Comparison of ENCODE assay signal across 1 cellular context in the genomic region with DNA sequence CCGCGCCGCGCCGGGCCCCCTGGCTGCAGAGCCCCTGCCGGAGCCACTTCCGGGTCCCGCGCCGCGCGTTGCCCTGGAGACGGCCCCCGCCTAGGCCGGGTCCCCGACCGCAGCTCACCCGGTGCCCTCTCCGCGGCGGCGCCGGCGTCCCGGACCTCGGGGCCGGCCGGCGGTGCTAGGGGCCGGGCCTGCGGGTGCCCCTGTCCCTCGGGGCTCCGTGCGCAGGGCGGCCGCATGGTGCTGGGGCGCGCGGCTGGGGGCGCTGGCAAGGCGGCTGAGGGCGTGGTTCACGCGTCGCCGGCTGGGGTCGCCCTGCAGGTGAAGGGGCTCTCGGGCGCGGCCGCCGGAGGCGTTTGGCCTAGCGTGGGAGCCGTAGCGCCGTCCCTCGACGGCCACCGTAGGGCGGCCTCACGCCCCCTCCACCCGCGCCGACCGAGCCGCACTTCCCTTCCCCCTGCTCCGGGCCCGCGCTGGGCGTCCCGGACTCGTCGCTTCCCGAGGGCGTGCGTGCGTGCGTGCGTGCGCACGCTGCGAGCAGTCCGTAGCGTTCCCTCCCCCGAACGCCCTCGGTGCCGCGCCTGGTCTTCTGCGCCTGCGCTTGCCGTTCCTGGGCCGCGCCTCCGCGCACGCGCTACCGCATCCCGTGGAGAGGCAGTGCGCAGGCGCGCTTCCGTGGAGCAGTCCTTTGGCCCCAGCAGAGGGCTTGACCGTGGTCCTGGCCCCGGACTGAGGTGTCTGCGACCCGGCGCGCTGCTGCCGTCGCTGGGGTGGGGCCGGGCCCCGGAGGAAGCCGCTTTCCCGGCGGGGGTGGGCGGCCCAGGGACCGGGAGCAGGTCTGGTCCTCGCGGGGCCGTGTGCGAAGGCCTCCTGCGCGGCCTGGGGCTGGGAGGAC.
TF ChIP-seq lines count a peak whose summit lies in the region.

A gene with protein sequence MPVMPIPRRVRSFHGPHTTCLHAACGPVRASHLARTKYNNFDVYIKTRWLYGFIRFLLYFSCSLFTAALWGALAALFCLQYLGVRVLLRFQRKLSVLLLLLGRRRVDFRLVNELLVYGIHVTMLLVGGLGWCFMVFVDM (minus strand): TSS at position 509 of the 892 bp plus-strand sequence. CDS start 1,975 bp downstream, outside the sequence.

TF ChIP-seq in K562, 482 proteins besides CTCF, POLR2A, EP300 and RAD21 (continued from another document and continues in another):
- TF ChIP-seq, protein P1, sequence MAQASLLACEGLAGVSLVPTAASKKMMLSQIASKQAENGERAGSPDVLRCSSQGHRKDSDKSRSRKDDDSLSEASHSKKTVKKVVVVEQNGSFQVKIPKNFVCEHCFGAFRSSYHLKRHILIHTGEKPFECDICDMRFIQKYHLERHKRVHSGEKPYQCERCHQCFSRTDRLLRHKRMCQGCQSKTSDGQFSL (CRISPR knock-in tag; IDR thresholded peaks at IDR 0.05) = 0 out of 2 replicates have a peak, but pooled peaks have one; percentile 34
- TF ChIP-seq, protein P1 (tag; IDR thresholded peaks at IDR 0.05) = 0 out of 4 replicates have a peak, but pooled peaks of 1 of the 2 experiments have one; percentile 29
- TF ChIP-seq, protein P2, sequence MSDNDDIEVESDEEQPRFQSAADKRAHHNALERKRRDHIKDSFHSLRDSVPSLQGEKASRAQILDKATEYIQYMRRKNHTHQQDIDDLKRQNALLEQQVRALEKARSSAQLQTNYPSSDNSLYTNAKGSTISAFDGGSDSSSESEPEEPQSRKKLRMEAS (CRISPR knock-in tag; IDR thresholded peaks at IDR 0.05) = peak; percentile 91
- TF ChIP-seq CAMTA2 (CRISPR knock-in tag; conservative IDR thresholded peaks at IDR 0.05) (no peak), NONO (IDR thresholded peaks at IDR 0.05; ENCODE audit: low read depth in 2 of 2, low read length in 1 of 2) (peak in 1 of 2 experiments; percentile 70; a peak in 3 of 4 replicates), RBBP5 (IDR thresholded peaks at IDR 0.05; ENCODE audit: borderline replicate concordance, insufficient read depth, low read length, poor library complexity, severe bottlenecking) (peak; percentile 73), CCNT2 (IDR thresholded peaks at IDR 0.05; ENCODE audit: borderline replicate concordance, extremely low read depth, insufficient read length, low read depth, low read length) (peak; percentile 86), ZKSCAN3 (CRISPR knock-in tag; IDR thresholded peaks at IDR 0.05) (no peak), SIX5 (IDR thresholded peaks at IDR 0.05; ENCODE audit: borderline replicate concordance in 1 of 2, insufficient read depth in 1 of 2, low read depth in 1 of 2, low read length in 2 of 2) (0 out of 4 replicates have a peak, but pooled peaks of 1 of the 2 experiments have one; percentile 5), JUN (IDR thresholded peaks at IDR 0.05; ENCODE audit: borderline replicate concordance, low read depth, low read length) (no peak; the same call in 1 of the 2 replicates), JUN (CRISPR knock-in tag; IDR thresholded peaks at IDR 0.05; ENCODE audit: borderline replicate concordance) (0 out of 2 replicates have a peak, but pooled peaks have one; percentile 41), NR3C1 (CRISPR knock-in tag; IDR thresholded peaks at IDR 0.05) (no peak), ZNF143 (CRISPR knock-in tag; IDR thresholded peaks at IDR 0.05) (no peak), C11orf30 (IDR thresholded peaks at IDR 0.05; ENCODE audit: low read depth) (peak; percentile 44; the same call in 1 of the 2 replicates), HDGF (IDR thresholded peaks at IDR 0.05) (no peak), NR4A1 (CRISPR knock-in tag; IDR thresholded peaks at IDR 0.05) (no peak; the same call in 1 of the 2 replicates), NR4A1 (tag; IDR thresholded peaks at IDR 0.05) (peak; percentile 56; the same call in 1 of the 2 replicates), CBX5 (IDR thresholded peaks at IDR 0.05; ENCODE audit: borderline replicate concordance, low read depth) (no peak), TARDBP (IDR thresholded peaks at IDR 0.05) (peak; percentile 30; the same call in 1 of the 2 replicates), POLR2B (IDR thresholded peaks at IDR 0.05; ENCODE audit: low read depth, partially characterized antibody) (peak; percentile 97), SP1 (CRISPR knock-in tag; IDR thresholded peaks at IDR 0.05) (peak; percentile 81), NR2C2 (CRISPR knock-in tag; IDR thresholded peaks at IDR 0.05) (no peak; the same call in 1 of the 2 replicates), NR2C2 (tag; IDR thresholded peaks at IDR 0.05) (peak; percentile 88), MEIS2 (IDR thresholded peaks at IDR 0.05; ENCODE audit: partially characterized antibody) (peak; percentile 99)
- TF ChIP-seq, protein P3, sequence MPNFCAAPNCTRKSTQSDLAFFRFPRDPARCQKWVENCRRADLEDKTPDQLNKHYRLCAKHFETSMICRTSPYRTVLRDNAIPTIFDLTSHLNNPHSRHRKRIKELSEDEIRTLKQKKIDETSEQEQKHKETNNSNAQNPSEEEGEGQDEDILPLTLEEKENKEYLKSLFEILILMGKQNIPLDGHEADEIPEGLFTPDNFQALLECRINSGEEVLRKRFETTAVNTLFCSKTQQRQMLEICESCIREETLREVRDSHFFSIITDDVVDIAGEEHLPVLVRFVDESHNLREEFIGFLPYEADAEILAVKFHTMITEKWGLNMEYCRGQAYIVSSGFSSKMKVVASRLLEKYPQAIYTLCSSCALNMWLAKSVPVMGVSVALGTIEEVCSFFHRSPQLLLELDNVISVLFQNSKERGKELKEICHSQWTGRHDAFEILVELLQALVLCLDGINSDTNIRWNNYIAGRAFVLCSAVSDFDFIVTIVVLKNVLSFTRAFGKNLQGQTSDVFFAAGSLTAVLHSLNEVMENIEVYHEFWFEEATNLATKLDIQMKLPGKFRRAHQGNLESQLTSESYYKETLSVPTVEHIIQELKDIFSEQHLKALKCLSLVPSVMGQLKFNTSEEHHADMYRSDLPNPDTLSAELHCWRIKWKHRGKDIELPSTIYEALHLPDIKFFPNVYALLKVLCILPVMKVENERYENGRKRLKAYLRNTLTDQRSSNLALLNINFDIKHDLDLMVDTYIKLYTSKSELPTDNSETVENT (CRISPR knock-in tag; IDR thresholded peaks at IDR 0.05) = peak; percentile 82
- TF ChIP-seq, protein P4, sequence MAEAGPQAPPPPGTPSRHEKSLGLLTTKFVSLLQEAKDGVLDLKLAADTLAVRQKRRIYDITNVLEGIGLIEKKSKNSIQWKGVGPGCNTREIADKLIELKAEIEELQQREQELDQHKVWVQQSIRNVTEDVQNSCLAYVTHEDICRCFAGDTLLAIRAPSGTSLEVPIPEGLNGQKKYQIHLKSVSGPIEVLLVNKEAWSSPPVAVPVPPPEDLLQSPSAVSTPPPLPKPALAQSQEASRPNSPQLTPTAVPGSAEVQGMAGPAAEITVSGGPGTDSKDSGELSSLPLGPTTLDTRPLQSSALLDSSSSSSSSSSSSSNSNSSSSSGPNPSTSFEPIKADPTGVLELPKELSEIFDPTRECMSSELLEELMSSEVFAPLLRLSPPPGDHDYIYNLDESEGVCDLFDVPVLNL (CRISPR knock-in tag; IDR thresholded peaks at IDR 0.05; ENCODE audit: low read depth) = 0 out of 2 replicates have a peak, but pooled peaks have one; percentile 44
- TF ChIP-seq, protein P5, sequence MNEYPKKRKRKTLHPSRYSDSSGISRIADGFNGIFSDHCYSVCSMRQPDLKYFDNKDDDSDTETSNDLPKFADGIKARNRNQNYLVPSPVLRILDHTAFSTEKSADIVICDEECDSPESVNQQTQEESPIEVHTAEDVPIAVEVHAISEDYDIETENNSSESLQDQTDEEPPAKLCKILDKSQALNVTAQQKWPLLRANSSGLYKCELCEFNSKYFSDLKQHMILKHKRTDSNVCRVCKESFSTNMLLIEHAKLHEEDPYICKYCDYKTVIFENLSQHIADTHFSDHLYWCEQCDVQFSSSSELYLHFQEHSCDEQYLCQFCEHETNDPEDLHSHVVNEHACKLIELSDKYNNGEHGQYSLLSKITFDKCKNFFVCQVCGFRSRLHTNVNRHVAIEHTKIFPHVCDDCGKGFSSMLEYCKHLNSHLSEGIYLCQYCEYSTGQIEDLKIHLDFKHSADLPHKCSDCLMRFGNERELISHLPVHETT (CRISPR knock-in tag; conservative IDR thresholded peaks at IDR 0.05 in 1 of 2, IDR thresholded peaks at IDR 0.05 in 1 of 2) = peak in 1 of 2 experiments; percentile 99; a peak in 2 of 4 replicates
- TF ChIP-seq, protein P6, sequence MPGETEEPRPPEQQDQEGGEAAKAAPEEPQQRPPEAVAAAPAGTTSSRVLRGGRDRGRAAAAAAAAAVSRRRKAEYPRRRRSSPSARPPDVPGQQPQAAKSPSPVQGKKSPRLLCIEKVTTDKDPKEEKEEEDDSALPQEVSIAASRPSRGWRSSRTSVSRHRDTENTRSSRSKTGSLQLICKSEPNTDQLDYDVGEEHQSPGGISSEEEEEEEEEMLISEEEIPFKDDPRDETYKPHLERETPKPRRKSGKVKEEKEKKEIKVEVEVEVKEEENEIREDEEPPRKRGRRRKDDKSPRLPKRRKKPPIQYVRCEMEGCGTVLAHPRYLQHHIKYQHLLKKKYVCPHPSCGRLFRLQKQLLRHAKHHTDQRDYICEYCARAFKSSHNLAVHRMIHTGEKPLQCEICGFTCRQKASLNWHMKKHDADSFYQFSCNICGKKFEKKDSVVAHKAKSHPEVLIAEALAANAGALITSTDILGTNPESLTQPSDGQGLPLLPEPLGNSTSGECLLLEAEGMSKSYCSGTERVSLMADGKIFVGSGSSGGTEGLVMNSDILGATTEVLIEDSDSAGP (CRISPR knock-in tag; IDR thresholded peaks at IDR 0.05) = no peak; the same call in 1 of the 2 replicates
- TF ChIP-seq, protein P7, sequence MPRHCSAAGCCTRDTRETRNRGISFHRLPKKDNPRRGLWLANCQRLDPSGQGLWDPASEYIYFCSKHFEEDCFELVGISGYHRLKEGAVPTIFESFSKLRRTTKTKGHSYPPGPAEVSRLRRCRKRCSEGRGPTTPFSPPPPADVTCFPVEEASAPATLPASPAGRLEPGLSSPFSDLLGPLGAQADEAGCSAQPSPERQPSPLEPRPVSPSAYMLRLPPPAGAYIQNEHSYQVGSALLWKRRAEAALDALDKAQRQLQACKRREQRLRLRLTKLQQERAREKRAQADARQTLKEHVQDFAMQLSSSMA (CRISPR knock-in tag; IDR thresholded peaks at IDR 0.05) = 0 out of 2 replicates have a peak, but pooled peaks have one; percentile 41
- TF ChIP-seq, protein P8, sequence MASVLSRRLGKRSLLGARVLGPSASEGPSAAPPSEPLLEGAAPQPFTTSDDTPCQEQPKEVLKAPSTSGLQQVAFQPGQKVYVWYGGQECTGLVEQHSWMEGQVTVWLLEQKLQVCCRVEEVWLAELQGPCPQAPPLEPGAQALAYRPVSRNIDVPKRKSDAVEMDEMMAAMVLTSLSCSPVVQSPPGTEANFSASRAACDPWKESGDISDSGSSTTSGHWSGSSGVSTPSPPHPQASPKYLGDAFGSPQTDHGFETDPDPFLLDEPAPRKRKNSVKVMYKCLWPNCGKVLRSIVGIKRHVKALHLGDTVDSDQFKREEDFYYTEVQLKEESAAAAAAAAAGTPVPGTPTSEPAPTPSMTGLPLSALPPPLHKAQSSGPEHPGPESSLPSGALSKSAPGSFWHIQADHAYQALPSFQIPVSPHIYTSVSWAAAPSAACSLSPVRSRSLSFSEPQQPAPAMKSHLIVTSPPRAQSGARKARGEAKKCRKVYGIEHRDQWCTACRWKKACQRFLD (CRISPR knock-in tag; IDR thresholded peaks at IDR 0.05) = peak; percentile 63; the same call in 1 of the 2 replicates
- TF ChIP-seq, protein P9, sequence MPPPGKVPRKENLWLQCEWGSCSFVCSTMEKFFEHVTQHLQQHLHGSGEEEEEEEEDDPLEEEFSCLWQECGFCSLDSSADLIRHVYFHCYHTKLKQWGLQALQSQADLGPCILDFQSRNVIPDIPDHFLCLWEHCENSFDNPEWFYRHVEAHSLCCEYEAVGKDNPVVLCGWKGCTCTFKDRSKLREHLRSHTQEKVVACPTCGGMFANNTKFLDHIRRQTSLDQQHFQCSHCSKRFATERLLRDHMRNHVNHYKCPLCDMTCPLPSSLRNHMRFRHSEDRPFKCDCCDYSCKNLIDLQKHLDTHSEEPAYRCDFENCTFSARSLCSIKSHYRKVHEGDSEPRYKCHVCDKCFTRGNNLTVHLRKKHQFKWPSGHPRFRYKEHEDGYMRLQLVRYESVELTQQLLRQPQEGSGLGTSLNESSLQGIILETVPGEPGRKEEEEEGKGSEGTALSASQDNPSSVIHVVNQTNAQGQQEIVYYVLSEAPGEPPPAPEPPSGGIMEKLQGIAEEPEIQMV (tag; conservative IDR thresholded peaks at IDR 0.05; ENCODE audit: low read depth) = no peak
